ENCODE assay signal across 2 cellular contexts in genomic region chr22:21070690-21071615, GRCh38.
A peak's percentile ranks its signal among the peaks of the same experiment; 100 is the strongest.
TF ChIP-seq lines count a peak whose summit lies in the region.

No MANE protein-coding gene starts in this region.

TF ChIP-seq in GM23338, 12 proteins besides CTCF, POLR2A, EP300 and RAD21 (continued from another document):
- no peak for TF ChIP-seq REST (IDR thresholded peaks at IDR 0.05; ENCODE audit: unreplicated experiment)
TF ChIP-seq in GM23338: peak in this region for 0.

TF ChIP-seq in K562, 482 proteins besides CTCF, POLR2A, EP300 and RAD21 (continued from another document and continues in another):
- TF ChIP-seq CHD7 (IDR thresholded peaks at IDR 0.05; ENCODE audit: low read depth, low read length) (peak; percentile 47), BCL6 (CRISPR knock-in tag; IDR thresholded peaks at IDR 0.05) (no peak), IRF2 (CRISPR knock-in tag; IDR thresholded peaks at IDR 0.05) (0 out of 2 replicates have a peak, but pooled peaks have one; percentile 78), MED1 (CRISPR knock-in tag; IDR thresholded peaks at IDR 0.05; ENCODE audit: borderline replicate concordance) (0 out of 2 replicates have a peak, but pooled peaks have one; percentile 62), SNRNP70 (optimal IDR thresholded peaks at IDR 0.05; ENCODE audit: low read depth, low read length) (peak; percentile 57), MYNN (IDR thresholded peaks at IDR 0.05) (no peak), MYNN (CRISPR knock-in tag; IDR thresholded peaks at IDR 0.05) (no peak), C11orf30 (IDR thresholded peaks at IDR 0.05; ENCODE audit: low read depth) (no peak), RBM17 (IDR thresholded peaks at IDR 0.05; ENCODE audit: borderline replicate concordance, low read depth, low read length) (no peak), MNT (conservative IDR thresholded peaks at IDR 0.05) (no peak), ZNF57 (CRISPR knock-in tag; IDR thresholded peaks at IDR 0.05) (no peak), THAP12 (CRISPR knock-in tag; IDR thresholded peaks at IDR 0.05) (peak; percentile 34; the same call in 1 of the 2 replicates), ZNF263 (CRISPR knock-in tag; IDR thresholded peaks at IDR 0.05; ENCODE audit: borderline replicate concordance) (peak; percentile 27; the same call in 1 of the 2 replicates), CBX1 (IDR thresholded peaks at IDR 0.05; ENCODE audit: low read depth) (no peak), MCM3 (IDR thresholded peaks at IDR 0.05) (0 out of 2 replicates have a peak, but pooled peaks have one; percentile 45), BRF1 (IDR thresholded peaks at IDR 0.05; ENCODE audit: borderline replicate concordance, extremely low read depth, insufficient read length) (no peak), ATF1 (CRISPR knock-in tag; IDR thresholded peaks at IDR 0.05) (peak; percentile 22; the same call in 1 of the 2 replicates), ATF1 (tag; IDR thresholded peaks at IDR 0.05) (no peak), MTA3 (IDR thresholded peaks at IDR 0.05; ENCODE audit: borderline replicate concordance) (no peak), E2F4 (CRISPR knock-in tag; IDR thresholded peaks at IDR 0.05; ENCODE audit: low read depth) (peak; percentile 43; the same call in 1 of the 2 replicates), TOE1 (IDR thresholded peaks at IDR 0.05; ENCODE audit: borderline replicate concordance) (no peak), TOE1 (CRISPR knock-in tag; IDR thresholded peaks at IDR 0.05; ENCODE audit: borderline replicate concordance, low read depth) (0 out of 2 replicates have a peak, but pooled peaks have one; percentile 37), MAX (CRISPR knock-in tag; IDR thresholded peaks at IDR 0.05) (peak; percentile 49; the same call in 1 of the 2 replicates), EWSR1 (IDR thresholded peaks at IDR 0.05; ENCODE audit: borderline replicate concordance, low read depth, partially characterized antibody) (no peak), KLF6 (CRISPR knock-in tag; IDR thresholded peaks at IDR 0.05; ENCODE audit: borderline replicate concordance) (no peak), ZC3H11A (IDR thresholded peaks at IDR 0.05; ENCODE audit: low read depth, low read length) (no peak), ZNF551 (CRISPR knock-in tag; IDR thresholded peaks at IDR 0.05) (no peak), THRB (CRISPR knock-in tag; conservative IDR thresholded peaks at IDR 0.05) (no peak), PTBP1 (IDR thresholded peaks at IDR 0.05; ENCODE audit: low read depth, low read length) (no peak), TAF15 (IDR thresholded peaks at IDR 0.05; ENCODE audit: low read depth, low read length) (0 out of 2 replicates have a peak, but pooled peaks have one; percentile 68), STAT6 (CRISPR knock-in tag; IDR thresholded peaks at IDR 0.05) (0 out of 2 replicates have a peak, but pooled peaks have one; percentile 33), NRF1 (conservative IDR thresholded peaks at IDR 0.05 in 1 of 2, IDR thresholded peaks at IDR 0.05 in 1 of 2) (no peak)
